Comparison of ENCODE assay signal across 29 cellular contexts in genomic region chrX:13983734-13984133, GRCh38. TPM values are rescaled to one million over a fixed set of nuclear protein-coding genes. Genes with fewer than 3 reads are reported as not detected.
DNase-seq lines count a peak whose midpoint lies in the region; ATAC-seq, FAIRE-seq and TF ChIP-seq lines count a peak whose summit lies in the region.
"Had no signal": no experiment of that assay in that cellular context is flagged by ENCODE, and none has a peak within 500 bp of the region (broad histone marks: within the 10 kb centered on the region; RNA-seq: fewer than 3 reads in every experiment).

No MANE protein-coding gene starts in this region.

- H4K20me1 ChIP-seq in OCI-LY1 (ENCODE audit: insufficient read depth, low read length): no peaks in the 10 kb centered on the region

- peaks cover 2% of the 10 kb centered on the region for H3K9me3 Mint-ChIP-seq in memory B cell

- H3K36me3 ChIP-seq in OCI-LY1 (ENCODE audit: insufficient read depth, low read length): no peaks in the 10 kb centered on the region
- H3K36me3 ChIP-seq: ovary, right lobe of liver, thoracic aorta, vagina had no signal

- no peaks in the 10 kb centered on the region for H3K9me2 ChIP-seq in OCI-LY1 (ENCODE audit: low read depth, low read length)

- H3K27ac ChIP-seq in OCI-LY1 (ENCODE audit: low read depth, low read length, poor library complexity, severe bottlenecking): no peak overlapping the region
- H3K27ac ChIP-seq: ovary, right lobe of liver, thoracic aorta, vagina had no signal

- no peak for TF ChIP-seq POLR2A in GM12892 (IDR thresholded peaks at IDR 0.05; ENCODE audit: low read depth, low read length)

- no peaks in the 10 kb centered on the region for H3K27me3 Mint-ChIP-seq in memory B cell

- H3K4me3 Mint-ChIP-seq in memory B cell: no peak overlapping the region
- H3K4me3 Mint-ChIP-seq: natural killer cell had no signal

- DNase-seq in GM12892 (ENCODE audit: insufficient read length) (no peak), Kasumi-1 (lab: John Stamatoyannopoulos, UW) (peak; percentile 4 to 20), memory B cell (ENCODE audit: low spot score in 2 of 2) (no peak), cerebellar nuclear complex (lab: John Stamatoyannopoulos, UW) (no peak), H4 (ENCODE audit: low spot score) (no peak), GOT3 (lab: John Stamatoyannopoulos, UW) (no peak)
- no peak for DNase-seq in activated CD4-positive, alpha-beta T cell treated with anti-CD3 and anti-CD28 coated beads for 4 hours
- DNase-seq: activated CD4-positive, CD25-positive, alpha-beta regulatory T cell treated with anti-CD3 and anti-CD28 coated beads, Interleukin-2, amount 50 U/mL, for 72 hours; activated gamma-delta T cell; C1 segment of cervical spinal cord; H7; midbrain; natural killer cell; NCI-H1436 treated with DMSO at 0.1 percent for 48 hours; NCI-H2107; NK-92 treated with Interleukin-12 subunit alpha and Interleukin-12 subunit beta, amount 100 ng/mL, for 24 hours; ovary; right lobe of liver; SHP77; stimulated activated CD4-positive, alpha-beta T cell treated with anti-CD3 and anti-CD28 coated beads, Interleukin-12 subunit alpha, Interleukin-12 subunit beta, amount 100 ng/mL, for 4 hours; stimulated activated CD4-positive, alpha-beta T cell treated with anti-CD3 and anti-CD28 coated beads, Interleukin-4, amount 100 ng/mL, for 4 hours; stimulated activated naive CD8-positive, alpha-beta T cell treated with anti-CD3 and anti-CD28 coated beads, Interleukin-15, Interleukin-2, amounts not matched to agents 100 U/mL and 50 U/mL, for 24 hours had no signal

- peak; percentile 61 for ATAC-seq in memory B cell (ENCODE audit: low read depth)
- ATAC-seq: natural killer cell; right lobe of liver; stimulated activated naive CD8-positive, alpha-beta T cell treated with anti-CD3 and anti-CD28 coated beads, Interleukin-15, Interleukin-2, amounts not matched to agents 100 U/mL and 50 U/mL, for 24 hours had no signal

- H3K9me3 ChIP-seq in OCI-LY1 (ENCODE audit: low read length): no peaks in the 10 kb centered on the region
- H3K9me3 ChIP-seq: ovary, thoracic aorta, vagina had no signal

- H2AFZ ChIP-seq in OCI-LY1 (ENCODE audit: low read length): no peak overlapping the region

- TF ChIP-seq CTCF in OCI-LY1 (IDR thresholded peaks at IDR 0.05; ENCODE audit: low read length): no peak

- FAIRE-seq in GM12892 (lab: Jason Lieb, UNC): peak; percentile 14
- FAIRE-seq: D721Med, endothelial cell of umbilical vein, islet of Langerhans, TTC549 had no signal

- H3K79me2 ChIP-seq in OCI-LY1 (ENCODE audit: insufficient read depth, low read length): no peaks in the 10 kb centered on the region

- peaks cover 7% of the 10 kb centered on the region for H3K4me1 ChIP-seq in OCI-LY1 (ENCODE audit: insufficient read depth, low read length, severe bottlenecking)
- H3K4me1 ChIP-seq: right lobe of liver, vagina had no signal

- H3K9ac ChIP-seq in OCI-LY1 (ENCODE audit: low read length): no peak overlapping the region

- no peak overlapping the region for H3K4me3 ChIP-seq in OCI-LY1 (ENCODE audit: low read depth, low read length, poor library complexity, severe bottlenecking)
- H3K4me3 ChIP-seq: ovary, right lobe of liver, thoracic aorta, vagina had no signal

- no peaks in the 10 kb centered on the region for H3K27me3 ChIP-seq in OCI-LY1 (ENCODE audit: insufficient read depth, low read length)
- H3K27me3 ChIP-seq: ovary, right lobe of liver, vagina had no signal

- peaks cover 6% of the 10 kb centered on the region for H3K36me3 Mint-ChIP-seq in memory B cell
- H3K36me3 Mint-ChIP-seq: natural killer cell had no signal

- peak overlapping the region; percentile 19; the same call in 1 of the 2 replicates for H3K4me2 ChIP-seq in OCI-LY1 (ENCODE audit: low read length)

- H3K4me1 Mint-ChIP-seq in memory B cell: peaks cover 6% of the 10 kb centered on the region
- H3K4me1 Mint-ChIP-seq: natural killer cell had no signal

- no peak overlapping the region for H3K27ac Mint-ChIP-seq in memory B cell
- H3K27ac Mint-ChIP-seq: natural killer cell had no signal

- no peaks in the 10 kb centered on the region for H3F3A ChIP-seq in OCI-LY1 (ENCODE audit: insufficient read depth, low read length)

RNA-seq across cellular contexts. Expression of gene GEMIN8, which starts 46.0 kb away (rescaled TPM):
- polyA plus RNA-seq in GM12892 (2012; ENCODE audit: missing spikeins): 20.4 TPM
- total RNA-seq in H4 (2014; rRNA removed; shearing (Covaris generic)): 7.7 and 8.4 TPM in 2 replicates

Comparison
In these comparisons a context has a peak if more than half of its experiments do, and no peak if none do; other contexts are left out.
1. DNase-seq: peak in Kasumi-1 (2 of 2); none in GM12892 (single experiment), memory B cell (0 of 2), cerebellar nuclear complex (0 of 2), H4 (single experiment), GOT3 (single experiment) and activated CD4-positive, alpha-beta T cell treated with anti-CD3 and anti-CD28 coated beads for 4 hours (0 of 2).